17 cellular contexts compared by ENCODE assay signal in the genomic region with DNA sequence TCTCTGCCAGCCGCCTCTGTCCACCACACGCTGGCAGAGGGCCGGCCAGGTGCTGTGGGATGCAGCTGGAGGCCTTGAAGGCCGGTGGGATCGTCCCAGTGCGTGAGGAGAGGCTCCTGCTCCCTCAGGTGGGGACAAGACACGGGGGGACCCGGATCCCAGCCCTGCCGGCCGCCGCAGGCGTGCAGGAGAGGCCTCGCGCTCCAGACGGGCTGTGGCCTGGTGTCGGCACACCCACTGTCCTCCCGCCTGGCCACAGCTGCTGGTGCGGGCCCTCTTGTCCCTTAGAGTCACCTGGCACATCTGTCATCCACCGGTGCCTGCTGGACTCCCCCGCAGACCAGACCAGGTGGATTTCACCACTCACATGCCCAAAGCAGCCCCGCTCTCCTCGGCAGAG. TPM values are rescaled to one million over a fixed set of nuclear protein-coding genes. Genes with fewer than 3 reads are reported as not detected.
A peak's percentile ranks its signal among the peaks of the same experiment; 100 is the strongest.
DNase-seq lines count a peak whose midpoint lies in the region; ATAC-seq, FAIRE-seq and TF ChIP-seq lines count a peak whose summit lies in the region.
"Had no signal": no experiment of that assay in that cellular context is flagged by ENCODE, and none has a peak within 500 bp of the region (broad histone marks: within the 10 kb centered on the region; RNA-seq: fewer than 3 reads in every experiment).

No MANE protein-coding gene starts in this region.

- no peaks in the 10 kb centered on the region for H3K27me3 ChIP-seq in right lobe of liver
- H3K27me3 ChIP-seq in HepG2 (ENCODE audit: control insufficient read depth in 1 of 2, insufficient read depth in 2 of 2, low read length in 2 of 2): no peaks in the 10 kb centered on the region

- POLR2A ChIA-PET in HepG2 (lab: Yijun Ruan, JAX): no interaction called here

- ATAC-seq in Right ventricle myocardium inferior (no peak), right lobe of liver (no peak), HepG2 (no peak), HG03280 (IDR thresholded peaks at IDR 0.05; ENCODE audit: unreplicated experiment) (no peak)
- ATAC-seq: A549; CD8-positive, alpha-beta T cell had no signal

- H3K4me1 ChIP-seq in right lobe of liver (peaks cover 0 to 5% (median 0%) of the 10 kb centered on the region in 4 donors), HepG2 (ENCODE audit: insufficient read depth, low read length) (no peaks in the 10 kb centered on the region), kidney (ENCODE audit: control insufficient read depth in 1 of 2, insufficient read depth in 1 of 2, low read depth in 1 of 2, low read length in 2 of 2) (no peaks in the 10 kb centered on the region)

- H3K9me3 ChIP-seq in right lobe of liver (no peaks in the 10 kb centered on the region), HepG2 (ENCODE audit: low read length) (no peaks in the 10 kb centered on the region), kidney (ENCODE audit: control insufficient read depth in 1 of 2, low read length in 2 of 2) (no peaks in the 10 kb centered on the region)
- H3K9me3 ChIP-seq: A549 had no signal

- DNase-seq in Right ventricle myocardium inferior (ENCODE audit: missing footprints) (peak; percentile 47), cardiac septum (ENCODE audit: low spot score) (no peak), right lobe of liver (peak in 2 of 3 donors; percentile 19 to 52), HepG2 (ENCODE audit: low spot score) (no peak), kidney (peak; percentile 62), HuH-7.5 (ENCODE audit: low spot score) (no peak)
- DNase-seq in NK-92 treated with Interleukin-12 subunit alpha and Interleukin-12 subunit beta, amount 100 ng/mL, for 24 hours (lab: John Stamatoyannopoulos, UW): no peak
- DNase-seq: AML-193, Calu3, DMS79 treated with DMSO at 0.1 percent for 48 hours, GF-D8, GOT3, H9 had no signal

- CTCF ChIA-PET in HepG2 (lab: Yijun Ruan, JAX; ENCODE audit: low intra/inter-chr PET ratio, low total read pairs): no interaction called here

- no peak overlapping the region for H3K4me2 ChIP-seq in HepG2 (ENCODE audit: low read depth, low read length)
- H3K4me2 ChIP-seq: A549 had no signal

- in situ Hi-C loops in HepG2 (cut with HindIII; ENCODE audit: extremely low pct_ligation_motif_present, low pct_unique_long_range_greater_than_20kb): no loop called here

- WGBS in right lobe of liver (ENCODE audit: insufficient coverage, low coverage, low lambda C conversion rate, missing lambda C conversion rate): no CpG with 5 or more reads among the region's 22 CpGs
- 100% methylated on average over 2 of the region's 22 CpGs for WGBS in HepG2 (ENCODE audit: low lambda C conversion rate)

- H2AFZ ChIP-seq in HepG2 (ENCODE audit: low read length): no peak overlapping the region

- no peak for TF ChIP-seq RAD21 in HepG2 (CRISPR knock-in tag; IDR thresholded peaks at IDR 0.05)

- H3K36me3 ChIP-seq in right lobe of liver (peaks cover 0 to 20% (median 3%) of the 10 kb centered on the region in 4 donors), HepG2 (replicated peaks in 1 of 2; ENCODE audit: control insufficient read depth in 1 of 2, insufficient read depth in 2 of 2, low read length in 2 of 2) (peaks cover 7 to 11% of the 10 kb centered on the region in 2 experiments; a peak in 2 of 5 replicates), kidney (ENCODE audit: control insufficient read depth in 1 of 2, insufficient read depth in 2 of 2, low read length in 2 of 2) (peaks cover 0 to 18% of the 10 kb centered on the region in 2 donors)

- H4K20me1 ChIP-seq in HepG2 (ENCODE audit: insufficient read depth, low read length): peaks cover 2% of the 10 kb centered on the region; the same call in 1 of the 2 replicates

- TF ChIP-seq POLR2A in right lobe of liver (IDR thresholded peaks at IDR 0.05) (no peak), HepG2 (IDR thresholded peaks at IDR 0.05; ENCODE audit: insufficient read depth in 1 of 2, low read depth in 2 of 2, low read length in 2 of 2) (no peak)

- H3K9ac ChIP-seq in HepG2 (ENCODE audit: insufficient read depth, low read depth, low read length) (no peak overlapping the region), kidney (ENCODE audit: low read length in 2 of 2) (no peak overlapping the region)

- intact Hi-C loops in Right ventricle myocardium inferior (cut with DNase I) (no loop called here), cardiac septum (cut with DNase I) (no loop called here), right lobe of liver (cut with DNase I) (no loop called here), HepG2 (cut with micrococcal nuclease; ENCODE audit: unreplicated experiment) (no loop called here), kidney (cut with DNase I) (no loop called here)

- FAIRE-seq in HepG2 (lab: Jason Lieb, UNC): no peak
- no peak for FAIRE-seq in kidney (lab: Jason Lieb, UNC)
- FAIRE-seq: A549 had no signal

- H3K27ac ChIP-seq in right lobe of liver (no peak overlapping the region), HepG2 (ENCODE audit: extremely low read length, insufficient read depth, low read length) (no peak overlapping the region), kidney (ENCODE audit: low read depth in 2 of 2, low read length in 2 of 2) (no peak overlapping the region)
- H3K27ac ChIP-seq: 22Rv1 had no signal

- TF ChIP-seq EP300 in HepG2 (IDR thresholded peaks at IDR 0.05; ENCODE audit: low read depth in 2 of 2, low read length in 2 of 2): no peak
- no peak for TF ChIP-seq EP300 in HepG2 (CRISPR knock-in tag; IDR thresholded peaks at IDR 0.05; ENCODE audit: borderline replicate concordance)

- BruUV-seq in HepG2 (replicated peaks; lab: Mats Ljungman, UMichigan): no TSS peak

- no peak overlapping the region for H3K4me3 ChIP-seq in right lobe of liver
- no peak overlapping the region for H3K4me3 ChIP-seq in HepG2 (replicated peaks in 1 of 3; ENCODE audit: insufficient read depth in 1 of 3, low read depth in 2 of 3, low read length in 3 of 3)
- no peak overlapping the region for H3K4me3 ChIP-seq in kidney (ENCODE audit: low read length in 2 of 2)
- H3K4me3 ChIP-seq: A549 had no signal

- H3K79me2 ChIP-seq in HepG2 (ENCODE audit: insufficient read depth, low read length): no peaks in the 10 kb centered on the region

- no peak for TF ChIP-seq CTCF in right lobe of liver (IDR thresholded peaks at IDR 0.05)
- no peak for TF ChIP-seq CTCF in HepG2 (CRISPR knock-in tag; IDR thresholded peaks at IDR 0.05)
- no peak for TF ChIP-seq CTCF in kidney (IDR thresholded peaks at IDR 0.05; ENCODE audit: borderline replicate concordance, extremely low read depth, insufficient read depth)

RNA-seq across cellular contexts. Expression of a gene that starts 18.1 kb away (rescaled TPM):
- total RNA-seq in Right ventricle myocardium inferior (2.9 TPM), cardiac septum (1.9 TPM), right lobe of liver (1 to 10 TPM in 2 of 6 experiments, under 1 TPM in 4; 0.31 to 3.9 (median 0.83) TPM), HepG2 (2016; rRNA removed; fragmentation: Illumina TruSeq; extraction: Trizol) (not detected in 2 replicates), kidney (8.7 TPM)
- total RNA-seq in HepG2 (2016; cell fraction: cytosol; rRNA removed; fragmentation: Illumina TruSeq; extraction: Trizol; ENCODE audit: low read depth): not detected in 2 replicates
- total RNA-seq in HepG2 (2016; cell fraction: insoluble cytoplasmic fraction; rRNA removed; fragmentation: Illumina TruSeq; extraction: Trizol): not detected in 2 replicates
- not detected in 2 replicates for total RNA-seq in HepG2 (2016; cell fraction: membrane; rRNA removed; fragmentation: Illumina TruSeq; extraction: Trizol)
- total RNA-seq in HepG2 (2016; cell fraction: nucleus; rRNA removed; fragmentation: Illumina TruSeq; extraction: Trizol): not detected in 2 replicates
- polyA plus RNA-seq in HepG2 (2011; rRNA removed) (not detected in 2 replicates), kidney (ENCODE audit: insufficient read depth, low read depth, low replicate concordance) (1.7 TPM)
- 0.04 TPM in 1 of 2 replicates, not detected in the other for polyA plus RNA-seq in HepG2 (2011; cell fraction: cytosol; rRNA removed)
- polyA plus RNA-seq in HepG2 (2011; cell fraction: nucleus; rRNA removed): not detected in 2 replicates
- polyA plus RNA-seq in HepG2 (2012): not detected in 2 replicates
- not detected in 2 replicates for polyA plus RNA-seq in HepG2 (2016; cell fraction: cytosol; fragmentation: Illumina TruSeq; extraction: Trizol; ENCODE audit: low read depth)
- polyA plus RNA-seq in HepG2 (2016; cell fraction: insoluble cytoplasmic fraction; fragmentation: Illumina TruSeq; extraction: Trizol; ENCODE audit: low read depth): not detected in 2 replicates
- polyA plus RNA-seq in HepG2 (2016; cell fraction: membrane; fragmentation: Illumina TruSeq; extraction: Trizol; ENCODE audit: low read depth): 0.08 TPM in 1 of 2 replicates, not detected in the other
- polyA plus RNA-seq in HepG2 (2016; cell fraction: nucleus; fragmentation: Illumina TruSeq; extraction: Trizol; ENCODE audit: insufficient read depth, low read depth): 0.22 TPM in 1 of 2 replicates, not detected in the other
- 0.10 and 0.61 TPM in 2 replicates for polyA minus RNA-seq in HepG2 (2011; rRNA and poly(A)+ RNA removed; ENCODE audit: low replicate concordance)
- not detected in 2 replicates for polyA minus RNA-seq in HepG2 (2011; cell fraction: cytosol; rRNA and poly(A)+ RNA removed)
- polyA minus RNA-seq in HepG2 (2011; cell fraction: nucleus; rRNA and poly(A)+ RNA removed): not detected in 2 replicates
- total RNA-seq: H9 had no signal

RNA-seq across cellular contexts. Expression of a gene that starts 23.6 kb away (rescaled TPM):
- 64.7 TPM for total RNA-seq in Right ventricle myocardium inferior
- 60.9 TPM for total RNA-seq in cardiac septum
- 10 to 100 TPM; 19.5 to 28.0 (median 22.4) TPM for total RNA-seq in right lobe of liver
- 18.8 and 26.8 TPM in 2 replicates for total RNA-seq in HepG2 (2016; rRNA removed; fragmentation: Illumina TruSeq; extraction: Trizol)
- total RNA-seq in HepG2 (2016; cell fraction: cytosol; rRNA removed; fragmentation: Illumina TruSeq; extraction: Trizol; ENCODE audit: low read depth): 4.5 and 5.5 TPM in 2 replicates
- total RNA-seq in HepG2 (2016; cell fraction: insoluble cytoplasmic fraction; rRNA removed; fragmentation: Illumina TruSeq; extraction: Trizol): 16.2 and 28.2 TPM in 2 replicates
- total RNA-seq in HepG2 (2016; cell fraction: membrane; rRNA removed; fragmentation: Illumina TruSeq; extraction: Trizol): 20.2 and 20.3 TPM in 2 replicates
- 13.2 and 15.8 TPM in 2 replicates for total RNA-seq in HepG2 (2016; cell fraction: nucleus; rRNA removed; fragmentation: Illumina TruSeq; extraction: Trizol)
- polyA plus RNA-seq in HepG2 (2011; rRNA removed): 16.0 and 16.8 TPM in 2 replicates
- 18.0 and 19.4 TPM in 2 replicates for polyA plus RNA-seq in HepG2 (2011; cell fraction: cytosol; rRNA removed)
- 24.5 and 30.8 TPM in 2 replicates for polyA plus RNA-seq in HepG2 (2011; cell fraction: nucleus; rRNA removed)
- polyA plus RNA-seq in HepG2 (2012): 21.5 and 25.5 TPM in 2 replicates
- polyA plus RNA-seq in HepG2 (2016; cell fraction: cytosol; fragmentation: Illumina TruSeq; extraction: Trizol; ENCODE audit: low read depth): 4.2 and 4.6 TPM in 2 replicates
- polyA plus RNA-seq in HepG2 (2016; cell fraction: insoluble cytoplasmic fraction; fragmentation: Illumina TruSeq; extraction: Trizol; ENCODE audit: low read depth): 25.9 and 33.9 TPM in 2 replicates
- polyA plus RNA-seq in HepG2 (2016; cell fraction: membrane; fragmentation: Illumina TruSeq; extraction: Trizol; ENCODE audit: low read depth): 14.1 and 15.9 TPM in 2 replicates
- 31.1 and 31.9 TPM in 2 replicates for polyA plus RNA-seq in HepG2 (2016; cell fraction: nucleus; fragmentation: Illumina TruSeq; extraction: Trizol; ENCODE audit: insufficient read depth, low read depth)
- 36.6 and 52.6 TPM in 2 replicates for polyA minus RNA-seq in HepG2 (2011; rRNA and poly(A)+ RNA removed; ENCODE audit: low replicate concordance)
- polyA minus RNA-seq in HepG2 (2011; cell fraction: cytosol; rRNA and poly(A)+ RNA removed): 10.8 and 16.8 TPM in 2 replicates
- 6.7 and 7.1 TPM in 2 replicates for polyA minus RNA-seq in HepG2 (2011; cell fraction: nucleus; rRNA and poly(A)+ RNA removed)
- total RNA-seq in kidney: 69.4 TPM
- polyA plus RNA-seq in kidney (ENCODE audit: insufficient read depth, low read depth, low replicate concordance): 43.9 TPM

RNA-seq across cellular contexts. Expression of a gene that starts 55.5 kb away (rescaled TPM):
- 775 TPM for total RNA-seq in Right ventricle myocardium inferior
- 804 TPM for total RNA-seq in cardiac septum
- 100 to 1,000 TPM; 119 to 198 (median 152) TPM for total RNA-seq in right lobe of liver
- 51.6 and 62.8 TPM in 2 replicates for total RNA-seq in HepG2 (2016; rRNA removed; fragmentation: Illumina TruSeq; extraction: Trizol)
- total RNA-seq in HepG2 (2016; cell fraction: cytosol; rRNA removed; fragmentation: Illumina TruSeq; extraction: Trizol; ENCODE audit: low read depth): 148 and 187 TPM in 2 replicates
- total RNA-seq in HepG2 (2016; cell fraction: insoluble cytoplasmic fraction; rRNA removed; fragmentation: Illumina TruSeq; extraction: Trizol): 41.9 and 63.2 TPM in 2 replicates
- total RNA-seq in HepG2 (2016; cell fraction: membrane; rRNA removed; fragmentation: Illumina TruSeq; extraction: Trizol): 155 and 189 TPM in 2 replicates
- 29.0 and 32.6 TPM in 2 replicates for total RNA-seq in HepG2 (2016; cell fraction: nucleus; rRNA removed; fragmentation: Illumina TruSeq; extraction: Trizol)
- 189 and 246 TPM in 2 replicates for polyA plus RNA-seq in HepG2 (2011; rRNA removed)
- polyA plus RNA-seq in HepG2 (2011; cell fraction: cytosol; rRNA removed): 170 and 253 TPM in 2 replicates
- polyA plus RNA-seq in HepG2 (2011; cell fraction: nucleus; rRNA removed): 312 and 359 TPM in 2 replicates
- 157 and 182 TPM in 2 replicates for polyA plus RNA-seq in HepG2 (2012)
- 365 and 380 TPM in 2 replicates for polyA plus RNA-seq in HepG2 (2016; cell fraction: cytosol; fragmentation: Illumina TruSeq; extraction: Trizol; ENCODE audit: low read depth)
- 90.9 and 108 TPM in 2 replicates for polyA plus RNA-seq in HepG2 (2016; cell fraction: insoluble cytoplasmic fraction; fragmentation: Illumina TruSeq; extraction: Trizol; ENCODE audit: low read depth)
- polyA plus RNA-seq in HepG2 (2016; cell fraction: membrane; fragmentation: Illumina TruSeq; extraction: Trizol; ENCODE audit: low read depth): 308 and 330 TPM in 2 replicates
- 105 and 117 TPM in 2 replicates for polyA plus RNA-seq in HepG2 (2016; cell fraction: nucleus; fragmentation: Illumina TruSeq; extraction: Trizol; ENCODE audit: insufficient read depth, low read depth)
- 213 and 462 TPM in 2 replicates for polyA minus RNA-seq in HepG2 (2011; rRNA and poly(A)+ RNA removed; ENCODE audit: low replicate concordance)
- polyA minus RNA-seq in HepG2 (2011; cell fraction: cytosol; rRNA and poly(A)+ RNA removed): 159 and 180 TPM in 2 replicates
- polyA minus RNA-seq in HepG2 (2011; cell fraction: nucleus; rRNA and poly(A)+ RNA removed): 36.2 and 46.2 TPM in 2 replicates
- 526 TPM for total RNA-seq in kidney
- polyA plus RNA-seq in kidney (ENCODE audit: insufficient read depth, low read depth, low replicate concordance): 580 TPM

Comparison
In these comparisons a context has a peak if more than half of its experiments do, and no peak if none do; other contexts are left out.
1. DNase-seq: peak in Right ventricle myocardium inferior (single experiment), right lobe of liver (2 of 3) and kidney (single experiment); none in cardiac septum (single experiment), HepG2 (single experiment), NK-92 treated with Interleukin-12 subunit alpha and Interleukin-12 subunit beta, amount 100 ng/mL, for 24 hours (single experiment) and HuH-7.5 (single experiment).